Comparison of ENCODE assay signal across 27 cellular contexts in genomic region chr1:27855085-27855484, GRCh38. TPM values are rescaled to one million over a fixed set of nuclear protein-coding genes. Genes with fewer than 3 reads are reported as not detected.
DNase-seq lines count a peak whose midpoint lies in the region; ATAC-seq, FAIRE-seq and TF ChIP-seq lines count a peak whose summit lies in the region.
"Had no signal": no experiment of that assay in that cellular context is flagged by ENCODE, and none has a peak within 500 bp of the region (broad histone marks: within the 10 kb centered on the region; RNA-seq: fewer than 3 reads in every experiment).

No MANE protein-coding gene starts in this region.

- TF ChIP-seq RAD21 in HCT116 (IDR thresholded peaks at IDR 0.05; ENCODE audit: low read depth) (no peak), K562 (CRISPR knock-in tag; conservative IDR thresholded peaks at IDR 0.05 in 1 of 2, IDR thresholded peaks at IDR 0.05 in 1 of 2) (no peak)

- H3K36me3 Mint-ChIP-seq in T-helper 17 cell (ENCODE audit: low read depth) = peaks cover 1% of the 10 kb centered on the region

- no peak for DNase-seq in HCT116 (ENCODE audit: low read depth, low spot score)
- DNase-seq in HEK293T (ENCODE audit: extremely low spot score) = no peak
- DNase-seq in K562 (ENCODE audit: extremely low read depth in 1 of 4, low spot score in 3 of 4) = no peak
- peak; percentile 17 for DNase-seq in osteoblast (ENCODE audit: insufficient read length, low spot score, missing footprints)
- no peak for DNase-seq in mucosa of descending colon
- DNase-seq in T-helper 17 cell = no peak
- no peak for DNase-seq in NCI-H1105 treated with DMSO at 0.1 percent for 48 hours (lab: John Stamatoyannopoulos, UW)
- DNase-seq: 8988T; ACHN; AML-193; BE2C; CD4-positive, alpha-beta T cell; CD8-positive, alpha-beta memory T cell; DMS 273 treated with DMSO at 0.1 percent for 48 hours; DMS79; EL; GDM1; GM23248; H7; HCEC 1CT had no signal

- H3K4me3 Mint-ChIP-seq in T-helper 17 cell = no peak overlapping the region
- H3K4me3 Mint-ChIP-seq: CD14-positive monocyte; CD4-positive, alpha-beta T cell; CD8-positive, alpha-beta memory T cell had no signal

- peaks cover 10 to 11% of the 10 kb centered on the region in 2 experiments; a peak in 2 of 4 replicates for H3K36me3 ChIP-seq in HCT116 (ENCODE audit: control insufficient read depth in 1 of 2, insufficient read depth in 2 of 2, low read length in 2 of 2)
- peaks cover 18% of the 10 kb centered on the region for H3K36me3 ChIP-seq in K562 (ENCODE audit: control insufficient read depth, insufficient read depth, low read length)
- H3K36me3 ChIP-seq in osteoblast (ENCODE audit: insufficient read depth, low read length) = peaks cover 6% of the 10 kb centered on the region
- no peaks in the 10 kb centered on the region for H3K36me3 ChIP-seq in mucosa of descending colon (ENCODE audit: low read depth)
- H3K36me3 ChIP-seq: BE2C had no signal

- H3K27me3 ChIP-seq in HCT116 (ENCODE audit: insufficient read depth, low read length) (no peaks in the 10 kb centered on the region), K562 (ENCODE audit: control insufficient read depth in 2 of 2, insufficient read depth in 2 of 2, low read length in 2 of 2) (no peaks in the 10 kb centered on the region), osteoblast (ENCODE audit: insufficient read depth, low read length) (no peaks in the 10 kb centered on the region)
- H3K27me3 ChIP-seq: BE2C; BLaER1 treated with 17β-estradiol and CSF1 and Interleukin-3, amounts not matched to agents 10 nM and 100 nM had no signal

- no peaks in the 10 kb centered on the region for H3K9me2 ChIP-seq in HCT116 (ENCODE audit: insufficient read depth)

- FAIRE-seq in K562 (lab: Jason Lieb, UNC) = no peak
- FAIRE-seq: A549, D721Med, GM12878, GM19239, H1 had no signal

- no peak for TF ChIP-seq CTCF in HCT116 (IDR thresholded peaks at IDR 0.05 in 2 of 3, conservative IDR thresholded peaks at IDR 0.05 in 1 of 3; ENCODE audit: borderline replicate concordance in 1 of 3, insufficient read depth in 1 of 3, low read depth in 2 of 3, low read length in 2 of 3)
- no peak for TF ChIP-seq CTCF in K562 (IDR thresholded peaks at IDR 0.05 in 2 of 3, conservative IDR thresholded peaks at IDR 0.05 in 1 of 3; ENCODE audit: insufficient read depth in 2 of 3, low read depth in 1 of 3, low read length in 3 of 3)
- no peak for TF ChIP-seq CTCF in osteoblast (IDR thresholded peaks at IDR 0.05; ENCODE audit: extremely low read depth, low read depth, low read length)
- no peak for TF ChIP-seq CTCF in mucosa of descending colon (IDR thresholded peaks at IDR 0.05)

- no peaks in the 10 kb centered on the region for H3K9me1 ChIP-seq in K562 (ENCODE audit: control insufficient read depth, insufficient read depth, low read length)

- H3K4me2 ChIP-seq in HCT116 (ENCODE audit: low read length) (no peak overlapping the region), K562 (ENCODE audit: insufficient read depth, low read length) (no peak overlapping the region), osteoblast (ENCODE audit: insufficient read depth, low read length) (no peak overlapping the region)
- H3K4me2 ChIP-seq: A549; BLaER1 treated with 17β-estradiol and CSF1 and Interleukin-3, amounts not matched to agents 10 nM and 100 nM had no signal

- H4K20me1 ChIP-seq in HCT116 (ENCODE audit: insufficient read depth) (no peaks in the 10 kb centered on the region), K562 (replicated peaks; ENCODE audit: control insufficient read depth, insufficient read depth, low read length) (no peaks in the 10 kb centered on the region; the same call in 1 of the 2 replicates), osteoblast (ENCODE audit: insufficient read depth, low read length) (peaks cover 3% of the 10 kb centered on the region)

- no peak overlapping the region for H3K27ac ChIP-seq in HCT116 (ENCODE audit: low read depth, low read length)
- H3K27ac ChIP-seq in K562 (ENCODE audit: extremely low read depth, low read depth, low read length) = no peak overlapping the region
- H3K27ac ChIP-seq in osteoblast (ENCODE audit: low read depth, low read length) = no peak overlapping the region
- H3K27ac ChIP-seq: A549; BLaER1 treated with 17β-estradiol and CSF1 and Interleukin-3, amounts not matched to agents 10 nM and 100 nM; GM23248 had no signal

- BruUV-seq in HCT116 (replicated peaks; lab: Mats Ljungman, UMichigan) (TSS peak; percentile 10), K562 (replicated peaks; lab: Mats Ljungman, UMichigan) (no TSS peak)

- in situ Hi-C loops in K562 (cut with MboI) = no loop called here

- H3K9ac ChIP-seq in HCT116 (ENCODE audit: low read length) (no peak overlapping the region), K562 (ENCODE audit: insufficient read depth in 1 of 2, low read depth in 2 of 2, low read length in 2 of 2) (no peak overlapping the region)
- H3K9ac ChIP-seq: BLaER1 treated with 17β-estradiol and CSF1 and Interleukin-3, amounts not matched to agents 10 nM and 100 nM; GM23248 had no signal

- H3K4me1 ChIP-seq in HCT116 (ENCODE audit: control insufficient read depth in 1 of 2, insufficient read depth in 2 of 2, low read length in 2 of 2) (peaks cover 0 to 3% of the 10 kb centered on the region in 2 experiments; a peak in 1 of 4 replicates), K562 (replicated peaks in 1 of 2; ENCODE audit: control insufficient read depth in 2 of 2, insufficient read depth in 2 of 2, low read length in 2 of 2) (peaks cover 5 to 13% of the 10 kb centered on the region in 2 experiments; a peak in 4 of 5 replicates), osteoblast (ENCODE audit: insufficient read depth, low read length) (no peaks in the 10 kb centered on the region), mucosa of descending colon (ENCODE audit: low read depth) (no peaks in the 10 kb centered on the region)
- H3K4me1 ChIP-seq: A549, BE2C had no signal

- WGBS in K562 (ENCODE audit: insufficient coverage, low coverage, missing lambda C conversion rate) = 87% methylated on average over 6 of the region's 6 CpGs

- no peak for ATAC-seq in HCT116
- ATAC-seq in K562 = no peak
- ATAC-seq in mucosa of descending colon = no peak
- ATAC-seq in T-helper 17 cell = no peak
- ATAC-seq: A549, GM12878 had no signal

- RAD21 ChIA-PET in HCT116 (lab: Charles Lee; ENCODE audit: low non-redundant PET in 1 of 2, low total read pairs in 2 of 2, uncharacterized antibody in 2 of 2, unreplicated experiment in 2 of 2) = no interaction called here

- H3K4me1 Mint-ChIP-seq in T-helper 17 cell = peaks cover 11% of the 10 kb centered on the region

- H3K27me3 Mint-ChIP-seq in T-helper 17 cell = no peaks in the 10 kb centered on the region
- H3K27me3 Mint-ChIP-seq: CD4-positive, alpha-beta T cell; CD8-positive, alpha-beta memory T cell had no signal

- H3K79me2 ChIP-seq in HCT116 (ENCODE audit: insufficient read depth, low read length) (no peaks in the 10 kb centered on the region), K562 (ENCODE audit: control insufficient read depth, insufficient read depth, low read length) (no peaks in the 10 kb centered on the region), osteoblast (ENCODE audit: insufficient read depth, low read length) (no peaks in the 10 kb centered on the region)

- POLR2A ChIA-PET in HCT116 (lab: Charles Lee) (no interaction called here), HEK293T (lab: Yijun Ruan, JAX) (no interaction called here), K562 (lab: Yijun Ruan, JAX) (no interaction called here)

- no peak for TF ChIP-seq EP300 in K562 (IDR thresholded peaks at IDR 0.05; ENCODE audit: low read length)

- no peak overlapping the region for H3K4me3 ChIP-seq in HCT116 (replicated peaks in 1 of 2; ENCODE audit: low read depth in 1 of 2, low read length in 2 of 2)
- H3K4me3 ChIP-seq in K562 = no peak overlapping the region
- no peak overlapping the region for H3K4me3 ChIP-seq in osteoblast (ENCODE audit: insufficient read depth, low read length)
- no peak overlapping the region for H3K4me3 ChIP-seq in mucosa of descending colon
- H3K4me3 ChIP-seq: A549; BLaER1 treated with 17β-estradiol and CSF1 and Interleukin-3, amounts not matched to agents 10 nM and 100 nM; GM12878; GM23248 had no signal

- CTCF ChIA-PET in HCT116 (lab: Charles Lee) (no interaction called here), HEK293T (lab: Yijun Ruan, JAX) (no interaction called here), K562 (lab: Yijun Ruan, JAX; ENCODE audit: low intra/inter-chr PET ratio) (no interaction called here)

- H2AFZ ChIP-seq in HCT116 (ENCODE audit: low read depth, low read length, poor library complexity, severe bottlenecking) (no peak overlapping the region), K562 (ENCODE audit: low read depth, low read length) (no peak overlapping the region), osteoblast (ENCODE audit: low read length) (no peak overlapping the region)
- H2AFZ ChIP-seq: GM23248 had no signal

- H3K9me3 ChIP-seq in HCT116 (ENCODE audit: control insufficient read depth in 1 of 2, insufficient read depth in 1 of 2, low read depth in 1 of 2, low read length in 2 of 2) (no peaks in the 10 kb centered on the region), K562 (replicated peaks; ENCODE audit: control insufficient read depth, insufficient read depth, low read depth, low read length) (no peaks in the 10 kb centered on the region), osteoblast (ENCODE audit: low read depth, low read length) (no peaks in the 10 kb centered on the region), mucosa of descending colon (no peaks in the 10 kb centered on the region), T-helper 17 cell (ENCODE audit: control insufficient read depth, low read length, poor library complexity, severe bottlenecking) (no peaks in the 10 kb centered on the region)
- H3K9me3 ChIP-seq: A549, BE2C had no signal

- intact Hi-C loops in HCT116 (cut with micrococcal nuclease) (loop anchor here (5.0 kb wide), 2 partner anchors 237 to 747 kb away; no protein-coding TSS in a partner anchor), K562 (cut with micrococcal nuclease) (loop anchor here (5.0 kb wide), 2 partner anchors 82 to 1022 kb away; no protein-coding TSS in a partner anchor), mucosa of descending colon (cut with DNase I, micrococcal nuclease) (loop anchor here in 1 of 2 donors (5.0 kb wide), 1 partner anchor 127 kb away; no protein-coding TSS in a partner anchor)

- H3K27ac Mint-ChIP-seq in T-helper 17 cell = no peak overlapping the region
- H3K27ac Mint-ChIP-seq: CD14-positive monocyte; CD4-positive, alpha-beta T cell had no signal

- TF ChIP-seq POLR2A in HCT116 (IDR thresholded peaks at IDR 0.05; ENCODE audit: borderline replicate concordance, extremely low read depth, insufficient read depth, insufficient read length) (no peak), K562 (conservative IDR thresholded peaks at IDR 0.05) (no peak)

RNA-seq across cellular contexts. Expression of gene THEMIS2, which starts 17.3 kb away (rescaled TPM):
- total RNA-seq in HCT116 (2021; ENCODE audit: unreplicated experiment) = 8.0 TPM
- polyA plus RNA-seq in HCT116 (2012) = 12.3 and 12.4 TPM in 2 replicates
- total RNA-seq in K562 (2011; cell fraction: chromatin; rRNA removed; ENCODE audit: low replicate concordance) = 11.1 and 36.1 TPM in 2 replicates
- 23.2 and 25.5 TPM in 2 replicates for total RNA-seq in K562 (2011; cell fraction: nucleolus; rRNA removed)
- total RNA-seq in K562 (2011; cell fraction: nucleoplasm; rRNA removed) = 18.8 and 19.5 TPM in 2 replicates
- total RNA-seq in K562 (2014; rRNA removed) = 10.8 and 12.6 TPM in 2 replicates
- 4.2 and 6.8 TPM in 2 replicates for total RNA-seq in K562 (2014; rRNA removed; fragmentation: Illumina TruSeq; extraction: Trizol)
- total RNA-seq in K562 (2015; rRNA removed; fragmentation: Illumina TruSeq; extraction: Trizol) = 4.6 and 4.9 TPM in 2 replicates
- 12.7 TPM in 2 replicates for total RNA-seq in K562 (2021)
- 8.5 and 16.9 TPM in 2 replicates for polyA plus RNA-seq in K562 (2011; rRNA removed)
- 15.5 and 15.9 TPM in 2 replicates for polyA plus RNA-seq in K562 (2011; cell fraction: cytosol; rRNA removed)
- 23.2 and 24.7 TPM in 2 replicates for polyA plus RNA-seq in K562 (2011; cell fraction: nucleus; rRNA removed)
- 8.4 and 16.6 TPM in 2 replicates for polyA plus RNA-seq in K562 (2012)
- polyA plus RNA-seq in K562 (2014; fragmentation: Illumina TruSeq; extraction: Trizol) = 8.0 and 9.5 TPM in 2 replicates
- polyA plus RNA-seq in K562 (2014; fragmentation: Nextera tagmentation; extraction: Ambion mirVana) = 1 to 10 TPM; 2.3 to 3.4 TPM
- 11.7 and 12.8 TPM in 2 replicates for polyA plus RNA-seq in K562 (2014; rRNA removed)
- 7.9 and 9.4 TPM in 2 replicates for polyA minus RNA-seq in K562 (2011; rRNA and poly(A)+ RNA removed)
- polyA minus RNA-seq in K562 (2011; cell fraction: cytosol; rRNA and poly(A)+ RNA removed) = 7.0 and 10.6 TPM in 2 replicates
- polyA minus RNA-seq in K562 (2011; cell fraction: nucleus; rRNA and poly(A)+ RNA removed) = 8.6 and 11.6 TPM in 2 replicates
- total RNA-seq in osteoblast = 16.8 and 17.4 TPM in 2 replicates
- 10 to 100 TPM in 2 of 3 donors, 1 to 10 TPM in 1; 3.8 to 17.7 (median 15.6) TPM for total RNA-seq in mucosa of descending colon
- 10 to 100 TPM; 33.6 to 72.0 TPM for total RNA-seq in T-helper 17 cell

RNA-seq across cellular contexts. Expression of gene PPP1R8, which starts 24.5 kb away (rescaled TPM):
- total RNA-seq in HCT116 (2021; ENCODE audit: unreplicated experiment) = 57.4 TPM
- polyA plus RNA-seq in HCT116 (2012) = 49.0 and 50.0 TPM in 2 replicates
- total RNA-seq in K562 (2011; cell fraction: chromatin; rRNA removed; ENCODE audit: low replicate concordance) = 20.9 and 25.0 TPM in 2 replicates
- 24.2 and 25.8 TPM in 2 replicates for total RNA-seq in K562 (2011; cell fraction: nucleolus; rRNA removed)
- total RNA-seq in K562 (2011; cell fraction: nucleoplasm; rRNA removed) = 22.5 and 26.0 TPM in 2 replicates
- total RNA-seq in K562 (2014; rRNA removed) = 70.7 and 79.1 TPM in 2 replicates
- total RNA-seq in K562 (2014; rRNA removed; fragmentation: Illumina TruSeq; extraction: Trizol) = 74.6 and 79.6 TPM in 2 replicates
- 80.1 and 87.9 TPM in 2 replicates for total RNA-seq in K562 (2015; rRNA removed; fragmentation: Illumina TruSeq; extraction: Trizol)
- total RNA-seq in K562 (2021) = 66.7 and 75.3 TPM in 2 replicates
- 89.6 and 101 TPM in 2 replicates for polyA plus RNA-seq in K562 (2011; rRNA removed)
- 74.3 and 80.9 TPM in 2 replicates for polyA plus RNA-seq in K562 (2011; cell fraction: cytosol; rRNA removed)
- 37.2 and 44.2 TPM in 2 replicates for polyA plus RNA-seq in K562 (2011; cell fraction: nucleus; rRNA removed)
- 53.6 and 64.5 TPM in 2 replicates for polyA plus RNA-seq in K562 (2012)
- polyA plus RNA-seq in K562 (2014; fragmentation: Illumina TruSeq; extraction: Trizol) = 107 and 132 TPM in 2 replicates
- 10 to 100 TPM; 16.2 to 20.2 TPM for polyA plus RNA-seq in K562 (2014; fragmentation: Nextera tagmentation; extraction: Ambion mirVana)
- 83.0 and 89.5 TPM in 2 replicates for polyA plus RNA-seq in K562 (2014; rRNA removed)
- polyA minus RNA-seq in K562 (2011; rRNA and poly(A)+ RNA removed) = 120 and 129 TPM in 2 replicates
- 48.7 and 53.1 TPM in 2 replicates for polyA minus RNA-seq in K562 (2011; cell fraction: cytosol; rRNA and poly(A)+ RNA removed)
- 12.4 and 24.0 TPM in 2 replicates for polyA minus RNA-seq in K562 (2011; cell fraction: nucleus; rRNA and poly(A)+ RNA removed)
- 29.7 and 34.2 TPM in 2 replicates for total RNA-seq in osteoblast
- total RNA-seq in mucosa of descending colon = 10 to 100 TPM; 29.1 to 33.7 (median 31.0) TPM
- total RNA-seq in T-helper 17 cell = 10 to 100 TPM; 19.6 to 21.4 TPM

RNA-seq across cellular contexts. Expression of gene RPA2, which starts 59.3 kb away (rescaled TPM):
- total RNA-seq in HCT116 (2021; ENCODE audit: unreplicated experiment) (55.5 TPM), K562 (2014; rRNA removed) (177 and 243 TPM in 2 replicates), K562 (2014; rRNA removed; fragmentation: Illumina TruSeq; extraction: Trizol) (150 and 169 TPM in 2 replicates), K562 (2015; rRNA removed; fragmentation: Illumina TruSeq; extraction: Trizol) (136 and 144 TPM in 2 replicates), K562 (2021) (119 and 121 TPM in 2 replicates), osteoblast (20.6 and 49.8 TPM in 2 replicates), mucosa of descending colon (10 to 100 TPM; 14.2 to 20.6 (median 19.2) TPM), T-helper 17 cell (10 to 100 TPM; 21.3 to 33.3 TPM)
- 30.1 and 41.9 TPM in 2 replicates for polyA plus RNA-seq in HCT116 (2012)
- 37.6 and 39.9 TPM in 2 replicates for total RNA-seq in K562 (2011; cell fraction: chromatin; rRNA removed; ENCODE audit: low replicate concordance)
- total RNA-seq in K562 (2011; cell fraction: nucleolus; rRNA removed) = 42.4 and 43.4 TPM in 2 replicates
- 47.2 and 54.0 TPM in 2 replicates for total RNA-seq in K562 (2011; cell fraction: nucleoplasm; rRNA removed)
- polyA plus RNA-seq in K562 (2011; rRNA removed) (177 and 222 TPM in 2 replicates), K562 (2014; fragmentation: Illumina TruSeq; extraction: Trizol) (198 and 207 TPM in 2 replicates), K562 (2014; fragmentation: Nextera tagmentation; extraction: Ambion mirVana) (100 to 1,000 TPM; 260 to 516 TPM), K562 (2014; rRNA removed) (265 and 295 TPM in 2 replicates)
- 110 and 113 TPM in 2 replicates for polyA plus RNA-seq in K562 (2011; cell fraction: cytosol; rRNA removed)
- 85.8 and 86.7 TPM in 2 replicates for polyA plus RNA-seq in K562 (2011; cell fraction: nucleus; rRNA removed)
- 103 and 129 TPM in 2 replicates for polyA plus RNA-seq in K562 (2012)
- polyA minus RNA-seq in K562 (2011; rRNA and poly(A)+ RNA removed) = 69.4 and 70.6 TPM in 2 replicates
- 40.0 and 42.4 TPM in 2 replicates for polyA minus RNA-seq in K562 (2011; cell fraction: cytosol; rRNA and poly(A)+ RNA removed)
- 18.3 and 27.1 TPM in 2 replicates for polyA minus RNA-seq in K562 (2011; cell fraction: nucleus; rRNA and poly(A)+ RNA removed)
